Comparison of ENCODE assay signal across 16 cellular contexts in genomic region chr2:207939342-207940108, GRCh38.
DNase-seq lines count a peak whose midpoint lies in the region; TF ChIP-seq lines count a peak whose summit lies in the region.
"Had no signal": no experiment of that assay in that cellular context is flagged by ENCODE, and none has a peak within 500 bp of the region (broad histone marks: within the 10 kb centered on the region; RNA-seq: fewer than 3 reads in every experiment).

No MANE protein-coding gene starts in this region.

- in situ Hi-C loops in transverse colon (cut with MboI; ENCODE audit: low pct_ligation_motif_present in 1 of 4, low pct_unique_long_range_greater_than_20kb in 1 of 4, low sequenced_read_pairs in 3 of 4) = no loop called here

- POLR2A ChIA-PET in RWPE1 (lab: Yijun Ruan, JAX; ENCODE audit: low non-redundant PET) = no interaction called here

- TF ChIP-seq EP300 in transverse colon (IDR thresholded peaks at IDR 0.05; ENCODE audit: low read depth) = no peak
- TF ChIP-seq EP300 in sigmoid colon (IDR thresholded peaks at IDR 0.05) = no peak

- H3K27ac ChIP-seq in RWPE1 (no peak overlapping the region), right atrium auricular region (peak overlapping the region; percentile 44 to 75), transverse colon (peak overlapping the region; percentile 74 to 80 (median 78)), sigmoid colon (no peak overlapping the region)

- H3K4me3 ChIP-seq in right atrium auricular region (no peak overlapping the region), transverse colon (no peak overlapping the region), sigmoid colon (no peak overlapping the region)

- TF ChIP-seq CTCF in RWPE1 (conservative IDR thresholded peaks at IDR 0.05; ENCODE audit: low read depth) (no peak), right atrium auricular region (IDR thresholded peaks at IDR 0.05) (no peak), transverse colon (IDR thresholded peaks at IDR 0.05) (no peak), sigmoid colon (IDR thresholded peaks at IDR 0.05) (no peak)

- peaks cover 0 to 18% of the 10 kb centered on the region in 2 donors for H3K4me1 ChIP-seq in right atrium auricular region
- peaks cover 0 to 34% (median 10%) of the 10 kb centered on the region in 4 donors for H3K4me1 ChIP-seq in transverse colon
- peaks cover 0 to 27% (median 6%) of the 10 kb centered on the region in 4 donors for H3K4me1 ChIP-seq in sigmoid colon

- H3K27me3 ChIP-seq in right atrium auricular region (no peaks in the 10 kb centered on the region), transverse colon (no peaks in the 10 kb centered on the region), sigmoid colon (no peaks in the 10 kb centered on the region)

- H3K9me3 ChIP-seq in right atrium auricular region = no peaks in the 10 kb centered on the region
- H3K9me3 ChIP-seq in transverse colon = no peaks in the 10 kb centered on the region
- H3K9me3 ChIP-seq in sigmoid colon = no peaks in the 10 kb centered on the region

- no peaks in the 10 kb centered on the region for H3K36me3 ChIP-seq in right atrium auricular region
- peaks cover 0 to 5% (median 0%) of the 10 kb centered on the region in 4 donors for H3K36me3 ChIP-seq in transverse colon
- H3K36me3 ChIP-seq in sigmoid colon = peaks cover 0 to under 1% (median 0%) of the 10 kb centered on the region in 4 donors

- 61 to 67% methylated on average over 6 to 8 of the region's 8 CpGs for WGBS in transverse colon (ENCODE audit: low coverage in 1 of 2), 2 donors
- WGBS in sigmoid colon, 2 donors = 25 to 72% methylated on average over 8 of the region's 8 CpGs

- DNase-seq in NCI-H510A treated with DMSO at 0.1 percent for 48 hours (lab: John Stamatoyannopoulos, UW) = peak; percentile 52
- DNase-seq in NCI-H510A (lab: John Stamatoyannopoulos, UW) = no peak
- DNase-seq in RWPE1 (ENCODE audit: low spot score) = peak; percentile 9
- no peak for DNase-seq in right atrium auricular region (ENCODE audit: low spot score)
- DNase-seq in transverse colon = peak; percentile 78
- DNase-seq in HuH-7 (ENCODE audit: low spot score) = no peak
- DNase-seq in sigmoid colon = no peak
- DNase-seq in stimulated activated naive CD4-positive, alpha-beta T cell (lab: John Stamatoyannopoulos, UW) = no peak
- DNase-seq: activated CD4-positive, alpha-beta T cell treated with anti-CD3 and anti-CD28 coated beads for 4 hours; activated CD8-positive, alpha-beta memory T cell treated with anti-CD3 and anti-CD28 coated beads, Interleukin-2, amount 50 U/mL, for 4 hours; anterior cingulate cortex; CD4-positive, CD25-positive, alpha-beta regulatory T cell; immature natural killer cell; IMR-90; midbrain; occipital lobe had no signal

- intact Hi-C loops in transverse colon (cut with DNase I; ENCODE audit: low total_unique reads) = no loop called here
- intact Hi-C loops in sigmoid colon (cut with DNase I) = no loop called here

- TF ChIP-seq POLR2A in transverse colon (IDR thresholded peaks at IDR 0.05) (peak; percentile 52), sigmoid colon (IDR thresholded peaks at IDR 0.05) (no peak)

- CTCF ChIA-PET in RWPE1 (lab: Yijun Ruan, JAX) = no interaction called here

Comparison
In these comparisons a context has a peak if more than half of its experiments do, and no peak if none do; other contexts are left out.
1. DNase-seq: peak in NCI-H510A treated with DMSO at 0.1 percent for 48 hours (single experiment), RWPE1 (single experiment) and transverse colon (single experiment); none in NCI-H510A (single experiment), right atrium auricular region (single experiment), HuH-7 (single experiment), sigmoid colon (single experiment) and stimulated activated naive CD4-positive, alpha-beta T cell (0 of 6).
2. H3K27ac ChIP-seq: peak in right atrium auricular region (2 of 2) and transverse colon (4 of 4); none in RWPE1 (single experiment) and sigmoid colon (0 of 4).